12 cellular contexts compared by ENCODE assay signal in the genomic region with DNA sequence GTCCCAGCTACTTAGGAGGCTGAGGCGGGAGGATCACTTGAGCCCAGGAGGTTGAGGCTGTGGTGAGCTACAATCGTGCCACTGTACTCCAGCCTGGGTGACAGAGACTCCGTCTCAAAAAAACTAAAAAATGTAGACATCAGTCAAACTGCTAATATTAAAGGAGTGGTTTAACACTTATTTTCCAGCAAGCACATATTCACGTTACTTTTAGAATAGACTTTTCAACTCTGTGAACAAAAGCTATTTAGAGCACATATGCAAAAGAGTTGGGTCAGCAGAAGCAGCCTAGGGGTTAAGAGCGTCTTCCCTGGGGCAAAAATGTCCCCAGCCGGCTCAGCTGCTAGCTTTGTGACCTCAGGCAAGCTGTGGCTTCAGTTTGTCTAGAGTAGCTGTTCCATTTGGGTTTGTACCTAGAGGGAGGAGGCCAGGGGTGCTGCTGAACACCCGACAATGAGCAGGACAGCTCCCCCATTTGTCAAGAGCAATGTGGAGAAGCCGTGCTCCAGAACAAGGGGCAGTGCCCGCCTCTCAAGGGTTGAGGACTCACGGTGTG.
A peak's percentile ranks its signal among the peaks of the same experiment; 100 is the strongest.
DNase-seq lines count a peak whose midpoint lies in the region; ATAC-seq and TF ChIP-seq lines count a peak whose summit lies in the region.
"Had no signal": no experiment of that assay in that cellular context is flagged by ENCODE, and none has a peak within 500 bp of the region (broad histone marks: within the 10 kb centered on the region; RNA-seq: fewer than 3 reads in every experiment).

No MANE protein-coding gene starts in this region.

- H3K27ac Mint-ChIP-seq in activated T-helper 1 cell treated with anti-CD3 and anti-CD28 coated beads, Interleukin-12 subunit alpha, Interleukin-12 subunit beta, Interleukin-2, Interleukin-4 antibody, amounts not matched to agents 30 ng/mL and 10 ng/mL and 1 ng/mL, durations not matched to agents 14 hours and 24 hours and 36 hours: no peak overlapping the region

- intact Hi-C loops in sigmoid colon (cut with DNase I): loop anchor here (10.0 kb wide), 1 partner anchor 284 kb away; a partner anchor contains a TSS
- intact Hi-C loops in activated T-helper 1 cell treated with anti-CD3 and anti-CD28 coated beads, Interleukin-12 subunit alpha, Interleukin-12 subunit beta, Interleukin-2, Interleukin-4 antibody, amounts not matched to agents 30 ng/mL and 10 ng/mL and 1 ng/mL, durations not matched to agents 14 hours and 24 hours and 36 hours (cut with micrococcal nuclease): no loop called here

- TF ChIP-seq EP300 in sigmoid colon (IDR thresholded peaks at IDR 0.05): no peak

- no peaks in the 10 kb centered on the region for H3K27me3 ChIP-seq in sigmoid colon

- WGBS in sigmoid colon, 2 donors: 70 to 77% methylated on average over 10 of the region's 10 CpGs

- H3K27ac ChIP-seq in HEK293 (ENCODE audit: extremely low read depth, low read depth, low read length) (no peak overlapping the region), sigmoid colon (peak overlapping the region in 3 of 4 donors; percentile 42 to 60 (median 45))
- H3K27ac ChIP-seq: VCaP had no signal

- no peaks in the 10 kb centered on the region for H3K9me3 Mint-ChIP-seq in activated T-helper 1 cell treated with anti-CD3 and anti-CD28 coated beads, Interleukin-12 subunit alpha, Interleukin-12 subunit beta, Interleukin-2, Interleukin-4 antibody, amounts not matched to agents 30 ng/mL and 10 ng/mL and 1 ng/mL, durations not matched to agents 14 hours and 24 hours and 36 hours
- H3K9me3 Mint-ChIP-seq: central memory CD8-positive, alpha-beta T cell had no signal

- H3K36me3 ChIP-seq in HEK293 (ENCODE audit: control insufficient read depth in 2 of 2, insufficient read depth in 1 of 2, low read length in 2 of 2) (peaks cover 0 to 15% of the 10 kb centered on the region in 2 experiments; a peak in 2 of 3 replicates), sigmoid colon (no peaks in the 10 kb centered on the region)

- TF ChIP-seq CTCF in HEK293 (tag by site-specific recombination; IDR thresholded peaks at IDR 0.05) (no peak), sigmoid colon (IDR thresholded peaks at IDR 0.05) (no peak)

- H3K4me1 ChIP-seq in HEK293 (ENCODE audit: control insufficient read depth, insufficient read depth, low read length) (peaks cover 3% of the 10 kb centered on the region; the same call in 1 of the 2 replicates), sigmoid colon (peaks cover 0 to 38% (median 28%) of the 10 kb centered on the region in 4 donors)

- POLR2A ChIA-PET in HEK293 (lab: Yijun Ruan, JAX): interaction anchor here (1.3 kb wide), 1 partner anchor 182 kb away, joined by 4 read pairs; a partner anchor contains a TSS

- peaks cover 25% of the 10 kb centered on the region for H3K36me3 Mint-ChIP-seq in activated T-helper 1 cell treated with anti-CD3 and anti-CD28 coated beads, Interleukin-12 subunit alpha, Interleukin-12 subunit beta, Interleukin-2, Interleukin-4 antibody, amounts not matched to agents 30 ng/mL and 10 ng/mL and 1 ng/mL, durations not matched to agents 14 hours and 24 hours and 36 hours (ENCODE audit: low read depth)

- H3K9me3 ChIP-seq in HEK293 (ENCODE audit: control insufficient read depth, insufficient read depth, low read depth, low read length) (no peaks in the 10 kb centered on the region), sigmoid colon (no peaks in the 10 kb centered on the region)

- H3K4me3 ChIP-seq in HEK293 (ENCODE audit: low read depth, low read length): no peak overlapping the region
- H3K4me3 ChIP-seq in sigmoid colon: no peak overlapping the region
- H3K4me3 ChIP-seq: skin epidermis had no signal

- no peak overlapping the region for H3K4me3 Mint-ChIP-seq in activated T-helper 1 cell treated with anti-CD3 and anti-CD28 coated beads, Interleukin-12 subunit alpha, Interleukin-12 subunit beta, Interleukin-2, Interleukin-4 antibody, amounts not matched to agents 30 ng/mL and 10 ng/mL and 1 ng/mL, durations not matched to agents 14 hours and 24 hours and 36 hours
- H3K4me3 Mint-ChIP-seq: central memory CD8-positive, alpha-beta T cell had no signal

- CTCF ChIA-PET in HEK293 (lab: Yijun Ruan, JAX): interaction anchor here (0.7 to 1.1 kb wide), 7 partner anchors 10 to 349 kb away, joined by 3 to 6 read pairs (median 3); no protein-coding TSS in a partner anchor

- DNase-seq in sigmoid colon: no peak
- no peak for DNase-seq in activated T-helper 1 cell treated with anti-CD3 and anti-CD28 coated beads, Interleukin-12 subunit alpha, Interleukin-12 subunit beta, Interleukin-2, Interleukin-4 antibody, amounts not matched to agents 30 ng/mL and 10 ng/mL and 1 ng/mL, durations not matched to agents 14 hours and 24 hours and 36 hours (ENCODE audit: low spot score)
- no peak for DNase-seq in A172 (ENCODE audit: low spot score)
- DNase-seq in occipital lobe (lab: John Stamatoyannopoulos, UW): no peak
- no peak for DNase-seq in EL
- DNase-seq: NCI-H187 had no signal

- TF ChIP-seq POLR2A in sigmoid colon (IDR thresholded peaks at IDR 0.05): no peak

- H3K4me1 Mint-ChIP-seq in activated T-helper 1 cell treated with anti-CD3 and anti-CD28 coated beads, Interleukin-12 subunit alpha, Interleukin-12 subunit beta, Interleukin-2, Interleukin-4 antibody, amounts not matched to agents 30 ng/mL and 10 ng/mL and 1 ng/mL, durations not matched to agents 14 hours and 24 hours and 36 hours (ENCODE audit: low read depth): peaks cover 25% of the 10 kb centered on the region

- H3K27me3 Mint-ChIP-seq in activated T-helper 1 cell treated with anti-CD3 and anti-CD28 coated beads, Interleukin-12 subunit alpha, Interleukin-12 subunit beta, Interleukin-2, Interleukin-4 antibody, amounts not matched to agents 30 ng/mL and 10 ng/mL and 1 ng/mL, durations not matched to agents 14 hours and 24 hours and 36 hours (ENCODE audit: insufficient read depth): no peaks in the 10 kb centered on the region
- H3K27me3 Mint-ChIP-seq: central memory CD8-positive, alpha-beta T cell had no signal

- ATAC-seq in GM18907 (IDR thresholded peaks at IDR 0.05; ENCODE audit: unreplicated experiment) (peak; percentile 75), HG03575 (IDR thresholded peaks at IDR 0.05; ENCODE audit: extremely low read depth, insufficient number of reproducible peaks, low FRiP score, unreplicated experiment) (peak; percentile 55)

TF ChIP-seq in HEK293, 187 proteins besides CTCF, POLR2A, EP300 and RAD21:
- TF ChIP-seq, protein P1, sequence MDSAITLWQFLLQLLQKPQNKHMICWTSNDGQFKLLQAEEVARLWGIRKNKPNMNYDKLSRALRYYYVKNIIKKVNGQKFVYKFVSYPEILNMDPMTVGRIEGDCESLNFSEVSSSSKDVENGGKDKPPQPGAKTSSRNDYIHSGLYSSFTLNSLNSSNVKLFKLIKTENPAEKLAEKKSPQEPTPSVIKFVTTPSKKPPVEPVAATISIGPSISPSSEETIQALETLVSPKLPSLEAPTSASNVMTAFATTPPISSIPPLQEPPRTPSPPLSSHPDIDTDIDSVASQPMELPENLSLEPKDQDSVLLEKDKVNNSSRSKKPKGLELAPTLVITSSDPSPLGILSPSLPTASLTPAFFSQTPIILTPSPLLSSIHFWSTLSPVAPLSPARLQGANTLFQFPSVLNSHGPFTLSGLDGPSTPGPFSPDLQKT (IDR thresholded peaks at IDR 0.05; ENCODE audit: borderline replicate concordance, low read depth, low read length): no peak
- TF ChIP-seq, protein P2, sequence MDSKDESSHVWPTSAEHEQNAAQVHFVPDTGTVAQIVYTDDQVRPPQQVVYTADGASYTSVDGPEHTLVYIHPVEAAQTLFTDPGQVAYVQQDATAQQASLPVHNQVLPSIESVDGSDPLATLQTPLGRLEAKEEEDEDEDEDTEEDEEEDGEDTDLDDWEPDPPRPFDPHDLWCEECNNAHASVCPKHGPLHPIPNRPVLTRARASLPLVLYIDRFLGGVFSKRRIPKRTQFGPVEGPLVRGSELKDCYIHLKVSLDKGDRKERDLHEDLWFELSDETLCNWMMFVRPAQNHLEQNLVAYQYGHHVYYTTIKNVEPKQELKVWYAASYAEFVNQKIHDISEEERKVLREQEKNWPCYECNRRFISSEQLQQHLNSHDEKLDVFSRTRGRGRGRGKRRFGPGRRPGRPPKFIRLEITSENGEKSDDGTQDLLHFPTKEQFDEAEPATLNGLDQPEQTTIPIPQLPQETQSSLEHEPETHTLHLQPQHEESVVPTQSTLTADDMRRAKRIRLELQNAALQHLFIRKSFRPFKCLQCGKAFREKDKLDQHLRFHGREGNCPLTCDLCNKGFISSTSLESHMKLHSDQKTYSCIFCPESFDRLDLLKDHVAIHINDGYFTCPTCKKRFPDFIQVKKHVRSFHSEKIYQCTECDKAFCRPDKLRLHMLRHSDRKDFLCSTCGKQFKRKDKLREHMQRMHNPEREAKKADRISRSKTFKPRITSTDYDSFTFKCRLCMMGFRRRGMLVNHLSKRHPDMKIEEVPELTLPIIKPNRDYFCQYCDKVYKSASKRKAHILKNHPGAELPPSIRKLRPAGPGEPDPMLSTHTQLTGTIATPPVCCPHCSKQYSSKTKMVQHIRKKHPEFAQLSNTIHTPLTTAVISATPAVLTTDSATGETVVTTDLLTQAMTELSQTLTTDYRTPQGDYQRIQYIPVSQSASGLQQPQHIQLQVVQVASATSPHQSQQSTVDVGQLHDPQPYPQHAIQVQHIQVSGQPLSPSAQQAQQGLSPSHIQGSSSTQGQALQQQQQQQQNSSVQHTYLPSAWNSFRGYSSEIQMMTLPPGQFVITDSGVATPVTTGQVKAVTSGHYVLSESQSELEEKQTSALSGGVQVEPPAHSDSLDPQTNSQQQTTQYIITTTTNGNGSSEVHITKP (tag by site-specific recombination; IDR thresholded peaks at IDR 0.05): peak; percentile 33; the same call in 1 of the 2 replicates
